Comparison of ENCODE assay signal across 23 cellular contexts in the genomic region with DNA sequence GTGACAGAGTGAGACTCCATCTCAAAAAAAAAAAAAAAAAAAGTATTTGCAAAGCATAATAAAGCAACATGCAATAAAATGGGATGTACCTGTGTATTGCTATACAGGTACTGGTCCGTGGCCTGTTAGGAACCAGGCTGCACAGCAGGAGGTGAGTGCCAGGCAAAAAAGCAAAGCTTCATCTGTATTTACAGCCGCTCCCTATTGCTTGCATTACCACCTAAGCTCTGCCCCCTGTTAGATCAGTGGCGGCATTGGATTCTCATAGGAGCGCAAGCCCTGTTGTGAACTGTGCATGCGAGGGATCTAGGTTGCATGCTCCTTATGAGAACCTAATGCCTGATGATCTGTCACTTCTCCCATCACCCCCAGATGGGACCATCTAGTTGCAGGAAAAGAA.
"Had no signal": no experiment of that assay in that cellular context is flagged by ENCODE, and none has a peak within 500 bp of the region (broad histone marks: within the 10 kb centered on the region; RNA-seq: fewer than 3 reads in every experiment).

No MANE protein-coding gene starts in this region.

- H3K4me2 ChIP-seq: SK-N-SH had no signal

- H3K27ac ChIP-seq: HL-60, RWPE1 had no signal

- H3K9ac ChIP-seq: SK-N-SH had no signal

- ATAC-seq: Panc1, PC-3 had no signal

- DNase-seq: KBM-7, MV-4-11, NCI-H1092, NCI-H1105 treated with DMSO at 0.1 percent for 48 hours, NCI-H1436, NCI-H187, NCI-H2029, NCI-H2081 treated with DMSO at 0.1 percent for 48 hours, NCI-H2171, NCI-H226, NCI-H446, NCI-H510A, NCI-H524 treated with DMSO at 0.1 percent for 48 hours, NCI-H69, NCI-H774, PC-3, SHP77, SK-N-SH, SW 1271, T-helper 1 cell had no signal

- H3K9me3 ChIP-seq: SK-N-SH had no signal
